8 cellular contexts compared by ENCODE assay signal in the genomic region with DNA sequence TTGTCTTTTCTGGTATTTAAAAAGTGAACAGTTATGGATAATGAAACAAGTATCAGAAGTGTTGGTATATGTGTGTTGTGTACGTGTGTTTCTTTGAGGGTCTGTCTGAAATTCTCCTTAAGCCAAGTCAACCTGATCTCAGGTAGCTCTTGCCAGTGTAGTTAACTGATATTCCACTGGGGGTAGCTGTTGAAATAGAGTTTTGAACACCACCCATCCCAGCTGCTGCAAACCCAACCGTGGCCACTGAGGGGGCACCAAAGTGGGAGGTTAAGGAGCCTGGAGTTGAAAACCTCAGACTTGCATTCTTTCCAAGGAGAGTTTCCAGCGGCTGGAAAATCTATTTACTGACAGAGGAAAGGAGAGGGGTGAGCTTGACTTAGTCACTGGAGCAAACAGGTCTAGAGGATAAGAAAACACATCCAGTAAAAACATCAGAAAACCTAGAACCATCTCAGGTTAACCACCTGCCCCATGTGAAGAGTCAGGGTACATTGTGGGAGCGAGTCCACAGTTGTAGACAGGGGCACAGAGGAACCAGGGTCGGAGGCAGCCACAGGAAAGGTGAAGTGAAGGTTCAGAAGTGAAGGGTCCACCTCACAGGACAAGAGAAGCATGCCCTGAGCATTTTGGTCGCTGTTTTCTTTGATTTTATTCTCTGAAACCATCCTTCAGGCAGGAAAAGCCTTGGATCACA. TPM values are rescaled to one million over a fixed set of nuclear protein-coding genes. Genes with fewer than 3 reads are reported as not detected.
DNase-seq lines count a peak whose midpoint lies in the region; ATAC-seq and TF ChIP-seq lines count a peak whose summit lies in the region.

No MANE protein-coding gene starts in this region.

- WGBS in prostate gland: 31% methylated on average over 6 of the region's 6 CpGs

- no peak overlapping the region for H3K27ac ChIP-seq in prostate gland
- H3K27ac ChIP-seq in uterus: no peak overlapping the region

- intact Hi-C loops in prostate gland (cut with DNase I) (no loop called here), uterus (cut with DNase I; ENCODE audit: low total_unique reads) (no loop called here)

- DNase-seq in Daoy (ENCODE audit: low read depth) (peak; percentile 45), NCI-H526 treated with DMSO at 0.1 percent for 48 hours (lab: John Stamatoyannopoulos, UW) (peak; percentile 50), kidney glomerular epithelial cell (lab: John Stamatoyannopoulos, UW) (peak; percentile 66), prostate gland (ENCODE audit: low spot score) (no peak), uterus (no peak)
- DNase-seq in activated naive CD4-positive, alpha-beta T cell treated with anti-CD3 and anti-CD28 coated beads, Interleukin-2, amount 50 U/mL, for 16 hours: peak; percentile 29

- H3K27me3 ChIP-seq in prostate gland (replicated peaks; ENCODE audit: insufficient read depth) (no peaks in the 10 kb centered on the region), uterus (no peaks in the 10 kb centered on the region)

- H3K4me1 ChIP-seq in prostate gland (replicated peaks) (no peaks in the 10 kb centered on the region), uterus (no peaks in the 10 kb centered on the region)

- TF ChIP-seq CTCF in prostate gland (IDR thresholded peaks at IDR 0.05) (no peak), uterus (IDR thresholded peaks at IDR 0.05) (peak in 2 of 4 experiments; percentile 6 to 18)

- no peaks in the 10 kb centered on the region for H3K36me3 ChIP-seq in prostate gland
- no peaks in the 10 kb centered on the region for H3K36me3 ChIP-seq in uterus

- TF ChIP-seq POLR2A in prostate gland (IDR thresholded peaks at IDR 0.05) (no peak), uterus (IDR thresholded peaks at IDR 0.05) (no peak)

- ATAC-seq in GM19372 (IDR thresholded peaks at IDR 0.05; ENCODE audit: low read depth, unreplicated experiment) (peak; percentile 93), HG03432 (IDR thresholded peaks at IDR 0.05; ENCODE audit: unreplicated experiment) (peak; percentile 95)

- no peaks in the 10 kb centered on the region for H3K9me3 ChIP-seq in prostate gland
- no peaks in the 10 kb centered on the region for H3K9me3 ChIP-seq in uterus

- H3K4me3 ChIP-seq in prostate gland (no peak overlapping the region), uterus (no peak overlapping the region)

RNA-seq across cellular contexts. Expression of a gene that starts 8.8 kb away (rescaled TPM):
- total RNA-seq in Daoy (2014; rRNA removed; shearing (Covaris generic)): 25.0 and 26.4 TPM in 2 replicates
- total RNA-seq in prostate gland (10 to 100 TPM; 28.1 to 46.4 TPM), uterus (10 to 100 TPM; 29.5 to 79.8 (median 40.9) TPM)

Comparison
In these comparisons a context has a peak if more than half of its experiments do, and no peak if none do; other contexts are left out.
1. DNase-seq: peak in Daoy (single experiment), NCI-H526 treated with DMSO at 0.1 percent for 48 hours (single experiment), activated naive CD4-positive, alpha-beta T cell treated with anti-CD3 and anti-CD28 coated beads, Interleukin-2, amount 50 U/mL, for 16 hours (single experiment) and kidney glomerular epithelial cell (single experiment); none in prostate gland (single experiment) and uterus (0 of 2).